9 cellular contexts compared by ENCODE assay signal in the genomic region with DNA sequence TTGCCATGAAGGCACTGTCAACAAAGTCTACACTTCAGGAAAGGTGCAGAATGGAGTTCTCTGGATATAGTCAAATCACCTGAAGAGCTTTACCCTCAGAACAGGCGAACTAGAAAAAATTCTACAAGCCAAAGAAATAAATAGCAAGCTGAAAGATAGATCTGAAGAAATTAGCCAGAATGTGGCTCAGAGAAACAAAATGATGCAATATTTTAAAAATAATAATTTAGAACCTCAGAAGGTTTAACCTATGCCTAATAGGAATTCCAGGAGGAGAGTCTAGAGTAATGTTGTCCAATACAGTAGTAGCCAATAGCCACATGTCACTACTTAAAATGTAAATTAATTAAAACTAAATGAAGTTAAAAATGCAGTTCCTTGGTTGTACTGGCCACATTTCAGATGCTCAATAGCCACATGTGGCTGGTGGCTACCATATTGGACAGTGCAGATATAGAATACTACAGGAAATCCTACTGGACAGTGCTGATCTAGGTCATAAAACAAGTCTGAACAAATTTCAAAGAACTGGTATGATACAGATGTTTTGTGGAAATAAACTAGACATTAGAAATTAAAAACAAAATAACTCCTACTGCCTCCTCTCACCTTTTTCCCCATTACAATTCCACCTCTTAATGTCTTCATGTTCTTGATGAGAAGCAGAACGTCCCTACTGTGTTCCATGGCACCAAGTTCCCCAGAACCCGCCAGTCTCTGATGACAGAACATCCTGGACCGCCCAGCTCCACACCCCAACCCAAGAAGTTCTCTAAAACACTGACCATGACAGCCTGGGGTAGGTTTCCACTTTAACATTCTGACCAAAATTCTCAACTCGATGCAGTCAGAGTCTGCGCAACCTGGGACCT. TPM values are rescaled to one million over a fixed set of nuclear protein-coding genes. Genes with fewer than 3 reads are reported as not detected.
DNase-seq lines count a peak whose midpoint lies in the region; ATAC-seq and TF ChIP-seq lines count a peak whose summit lies in the region.
"Had no signal": no experiment of that assay in that cellular context is flagged by ENCODE, and none has a peak within 500 bp of the region (broad histone marks: within the 10 kb centered on the region; RNA-seq: fewer than 3 reads in every experiment).

No MANE protein-coding gene starts in this region.

- H3K9me3 ChIP-seq in CD8-positive, alpha-beta T cell (ENCODE audit: low read length): no peaks in the 10 kb centered on the region
- peaks cover 8% of the 10 kb centered on the region for H3K9me3 ChIP-seq in KOPT-K1 (ENCODE audit: insufficient read depth, low read length, poor library complexity, severe bottlenecking)
- H3K9me3 ChIP-seq in mucosa of rectum (ENCODE audit: control insufficient read depth in 2 of 2, low read length in 2 of 2): no peaks in the 10 kb centered on the region

- H3K4me3 Mint-ChIP-seq in CD8-positive, alpha-beta T cell: peak overlapping the region; percentile 92

- peak overlapping the region; percentile 89 to 94 for H3K9ac ChIP-seq in mucosa of rectum (ENCODE audit: low read depth in 1 of 2, low read length in 2 of 2)

- no peaks in the 10 kb centered on the region for H3K36me3 ChIP-seq in CD8-positive, alpha-beta T cell (ENCODE audit: insufficient read depth, low read length)
- H3K36me3 ChIP-seq in KOPT-K1 (ENCODE audit: insufficient read depth, low read length) (peaks cover 19% of the 10 kb centered on the region), mucosa of rectum (ENCODE audit: control insufficient read depth in 2 of 2, insufficient read depth in 2 of 2, low read length in 2 of 2) (no peaks in the 10 kb centered on the region)

- CTCF ChIA-PET in CD8-positive, alpha-beta T cell (lab: Charles Lee): interaction anchor here (2.3 kb wide), 1 partner anchor 34 kb away, joined by 10 read pairs; no protein-coding TSS in a partner anchor

- H3K4me3 ChIP-seq in CD8-positive, alpha-beta T cell (ENCODE audit: low read depth, low read length): peak overlapping the region; percentile 83
- H3K4me3 ChIP-seq in coronary artery (peak overlapping the region; percentile 84), mucosa of rectum (ENCODE audit: low read length in 2 of 2) (peak overlapping the region; percentile 96 to 97)

- intact Hi-C loops in CD8-positive, alpha-beta T cell (cut with DNase I, micrococcal nuclease): loop anchor here in 1 of 2 experiments (5.0 kb wide), 3 partner anchors 195 to 945 kb away; a partner anchor contains a TSS

- peaks cover 26% of the 10 kb centered on the region for H3K36me3 Mint-ChIP-seq in CD8-positive, alpha-beta T cell

- no peak for DNase-seq in CD8-positive, alpha-beta T cell
- DNase-seq in coronary artery (ENCODE audit: low spot score) (no peak), MV-4-11 (lab: John Stamatoyannopoulos, UW) (no peak), RPMI8226 (no peak), NCI-H1694 treated with DMSO at 0.1 percent for 48 hours (lab: John Stamatoyannopoulos, UW) (no peak)

- peak overlapping the region; percentile 80 for H3K27ac ChIP-seq in CD8-positive, alpha-beta T cell (ENCODE audit: low read depth, low read length)
- H3K27ac ChIP-seq in KOPT-K1 (ENCODE audit: low read depth, low read length, poor library complexity, severe bottlenecking) (peak overlapping the region; percentile 78), coronary artery (peak overlapping the region; percentile 89 to 94), mucosa of rectum (ENCODE audit: low read depth in 2 of 2, low read length in 2 of 2) (peak overlapping the region; percentile 73 to 84)

- ATAC-seq in CD8-positive, alpha-beta T cell: peak; percentile 27
- peak; percentile 39 for ATAC-seq in GM21529 (IDR thresholded peaks at IDR 0.05; ENCODE audit: unreplicated experiment)

- no peaks in the 10 kb centered on the region for H3K27me3 Mint-ChIP-seq in CD8-positive, alpha-beta T cell (ENCODE audit: low read depth)

- TF ChIP-seq CTCF in CD8-positive, alpha-beta T cell (IDR thresholded peaks at IDR 0.05): no peak
- no peak for TF ChIP-seq CTCF in coronary artery (IDR thresholded peaks at IDR 0.05)

- H3K4me1 ChIP-seq in CD8-positive, alpha-beta T cell (ENCODE audit: insufficient read depth, low read length): peaks cover 8% of the 10 kb centered on the region
- H3K4me1 ChIP-seq in mucosa of rectum (ENCODE audit: control insufficient read depth in 2 of 2, insufficient read depth in 2 of 2, low read length in 2 of 2): peaks cover 0 to 7% of the 10 kb centered on the region in 2 donors

- no peaks in the 10 kb centered on the region for H3K9me3 Mint-ChIP-seq in CD8-positive, alpha-beta T cell

- H3K27me3 ChIP-seq in CD8-positive, alpha-beta T cell (ENCODE audit: insufficient read depth, low read length): no peaks in the 10 kb centered on the region
- no peaks in the 10 kb centered on the region for H3K27me3 ChIP-seq in mucosa of rectum (ENCODE audit: control insufficient read depth in 2 of 2, insufficient read depth in 2 of 2, low read length in 2 of 2)

- POLR2A ChIA-PET in CD8-positive, alpha-beta T cell (lab: Charles Lee): interaction anchor here (0.9 to 1.7 kb wide), 4 partner anchors 10 to 271 kb away, joined by 3 to 7 read pairs (median 6); a partner anchor contains a TSS

- peaks cover 48% of the 10 kb centered on the region for H3K4me1 Mint-ChIP-seq in CD8-positive, alpha-beta T cell (ENCODE audit: low read depth)

- peak overlapping the region; percentile 90 for H3K27ac Mint-ChIP-seq in CD8-positive, alpha-beta T cell

RNA-seq across cellular contexts. Expression of a gene that starts 0.6 kb away (rescaled TPM):
- 10 to 100 TPM; 15.9 to 17.2 TPM for total RNA-seq in CD8-positive, alpha-beta T cell

RNA-seq across cellular contexts. Expression of a gene that starts 26.9 kb away (rescaled TPM):
- total RNA-seq in CD8-positive, alpha-beta T cell: not detected
- total RNA-seq: NCI-H460 had no signal
